9 cellular contexts compared by ENCODE assay signal in genomic region chr5:87151547-87151946, GRCh38.
DNase-seq lines count a peak whose midpoint lies in the region; ATAC-seq and TF ChIP-seq lines count a peak whose summit lies in the region.
"Had no signal": no experiment of that assay in that cellular context is flagged by ENCODE, and none has a peak within 500 bp of the region (broad histone marks: within the 10 kb centered on the region; RNA-seq: fewer than 3 reads in every experiment).

No MANE protein-coding gene starts in this region.

- peaks cover 29% of the 10 kb centered on the region for H3K4me1 ChIP-seq in PC-3 (ENCODE audit: insufficient read depth, low read length)
- no peaks in the 10 kb centered on the region for H3K4me1 ChIP-seq in sigmoid colon
- H3K4me1 ChIP-seq in esophagus squamous epithelium = no peaks in the 10 kb centered on the region

- H3K4me3 ChIP-seq in AG04450 (ENCODE audit: low read depth, low read length) = no peak overlapping the region
- H3K4me3 ChIP-seq in HFF-Myc (replicated peaks; ENCODE audit: low read depth, low read length) = no peak overlapping the region
- no peak overlapping the region for H3K4me3 ChIP-seq in PC-3 (ENCODE audit: low read length)
- no peak overlapping the region for H3K4me3 ChIP-seq in fibroblast of mammary gland (ENCODE audit: control insufficient read depth, low read depth, low read length)
- H3K4me3 ChIP-seq in WERI-Rb-1 (ENCODE audit: low read depth, low read length) = no peak overlapping the region
- H3K4me3 ChIP-seq in sigmoid colon = no peak overlapping the region
- H3K4me3 ChIP-seq in esophagus squamous epithelium = no peak overlapping the region

- TF ChIP-seq EP300 in sigmoid colon (IDR thresholded peaks at IDR 0.05) = no peak

- no peaks in the 10 kb centered on the region for H3K27me3 ChIP-seq in AG04450 (ENCODE audit: control insufficient read depth, insufficient read depth, low read length)
- H3K27me3 ChIP-seq in PC-3 (ENCODE audit: low read length) = no peaks in the 10 kb centered on the region
- no peaks in the 10 kb centered on the region for H3K27me3 ChIP-seq in WERI-Rb-1 (ENCODE audit: insufficient read depth, low read depth, severe bottlenecking)
- no peaks in the 10 kb centered on the region for H3K27me3 ChIP-seq in sigmoid colon
- no peaks in the 10 kb centered on the region for H3K27me3 ChIP-seq in esophagus squamous epithelium

- no peaks in the 10 kb centered on the region for H3K36me3 ChIP-seq in PC-3 (ENCODE audit: low read depth, low read length)
- H3K36me3 ChIP-seq in WERI-Rb-1 = no peaks in the 10 kb centered on the region
- no peaks in the 10 kb centered on the region for H3K36me3 ChIP-seq in sigmoid colon
- H3K36me3 ChIP-seq in esophagus squamous epithelium = no peaks in the 10 kb centered on the region

- BruUV-seq in PC-3 (replicated peaks; lab: Mats Ljungman, UMichigan) = no TSS peak

- DNase-seq in AG04450 (ENCODE audit: low read depth, low spot score) (peak; percentile 83), HFF-Myc (ENCODE audit: extremely low read depth, low read depth) (peak; percentile 78), PC-3 (peak; percentile 97), fibroblast of mammary gland (ENCODE audit: low read depth) (peak; percentile 97), WERI-Rb-1 (no peak), sigmoid colon (no peak), NCI-H345 treated with DMSO at 0.1 percent for 48 hours (lab: John Stamatoyannopoulos, UW; ENCODE audit: unreplicated experiment) (no peak), esophagus squamous epithelium (lab: John Stamatoyannopoulos, UW) (no peak)
- DNase-seq: NCI-H1048 had no signal

- H3K9me2 ChIP-seq in PC-3 (replicated peaks; ENCODE audit: low read length) = no peaks in the 10 kb centered on the region

- H3K9me3 ChIP-seq in AG04450 (ENCODE audit: control insufficient read depth, insufficient read depth, low read length) (peaks cover 6% of the 10 kb centered on the region), PC-3 (ENCODE audit: low read length) (no peaks in the 10 kb centered on the region), WERI-Rb-1 (ENCODE audit: severe bottlenecking) (no peaks in the 10 kb centered on the region), sigmoid colon (no peaks in the 10 kb centered on the region), esophagus squamous epithelium (no peaks in the 10 kb centered on the region)

- H3K4me2 ChIP-seq in PC-3 (ENCODE audit: low read length) = peak overlapping the region; percentile 39

- H3F3A ChIP-seq in PC-3 (ENCODE audit: low read length, unreplicated experiment) = peaks cover 12% of the 10 kb centered on the region

- H2AFZ ChIP-seq in PC-3 (ENCODE audit: low read length) = no peak overlapping the region

- H3K9ac ChIP-seq in PC-3 (ENCODE audit: low read length) = no peak overlapping the region

- CTCF ChIA-PET in AG04450 (lab: Charles Lee) (no interaction called here), PC-3 (lab: Charles Lee) (interaction anchor here (0.5 kb wide), 1 partner anchor 34 kb away, joined by 3 read pairs; no protein-coding TSS in a partner anchor)

- TF ChIP-seq POLR2A in sigmoid colon (IDR thresholded peaks at IDR 0.05) (no peak), esophagus squamous epithelium (IDR thresholded peaks at IDR 0.05) (no peak)

- no peaks in the 10 kb centered on the region for H4K20me1 ChIP-seq in PC-3 (ENCODE audit: low read length)

- intact Hi-C loops in PC-3 (cut with micrococcal nuclease) = no loop called here
- intact Hi-C loops in sigmoid colon (cut with DNase I) = no loop called here
- intact Hi-C loops in esophagus squamous epithelium (cut with DNase I) = no loop called here

- WGBS in sigmoid colon, 2 donors = 34 to 36% methylated on average over 1 of the region's 1 CpG
- WGBS in esophagus squamous epithelium, 2 donors = 14 to 33% methylated on average over 1 of the region's 1 CpG

- H3K27ac ChIP-seq in AG04450 (ENCODE audit: low read depth, low read length) (no peak overlapping the region), PC-3 (ENCODE audit: low read length) (peak overlapping the region; percentile 27), WERI-Rb-1 (no peak overlapping the region), sigmoid colon (no peak overlapping the region), esophagus squamous epithelium (no peak overlapping the region)

- peak; percentile 95 for ATAC-seq in PC-3

- POLR2A ChIA-PET in AG04450 (lab: Yijun Ruan, JAX) (interaction anchor here (0.9 to 1.2 kb wide), 2 partner anchors 24 to 116 kb away, joined by 3 to 6 read pairs; partner anchors contain the start of gene RASA1), PC-3 (lab: Charles Lee; ENCODE audit: unreplicated experiment) (interaction anchor here (0.6 to 1.0 kb wide), 4 partner anchors 29 to 127 kb away, joined by 4 to 10 read pairs (median 6); partner anchors contain the start of gene RASA1)

- TF ChIP-seq CTCF in AG04450 (IDR thresholded peaks at IDR 0.05; ENCODE audit: low read depth, low read length) = no peak
- TF ChIP-seq CTCF in HFF-Myc (IDR thresholded peaks at IDR 0.05; ENCODE audit: low read depth, low read length, missing control alignments) = no peak
- no peak for TF ChIP-seq CTCF in PC-3 (conservative IDR thresholded peaks at IDR 0.05; ENCODE audit: low read depth, low read length)
- TF ChIP-seq CTCF in fibroblast of mammary gland (conservative IDR thresholded peaks at IDR 0.05; ENCODE audit: control insufficient read depth, insufficient read depth, low read depth, low read length) = no peak
- TF ChIP-seq CTCF in WERI-Rb-1 (IDR thresholded peaks at IDR 0.05; ENCODE audit: low read depth, low read length) = no peak
- no peak for TF ChIP-seq CTCF in sigmoid colon (IDR thresholded peaks at IDR 0.05)
- no peak for TF ChIP-seq CTCF in esophagus squamous epithelium (IDR thresholded peaks at IDR 0.05)

- no peaks in the 10 kb centered on the region for H3K79me2 ChIP-seq in PC-3 (ENCODE audit: low read length)

Comparison
In these comparisons a context has a peak if more than half of its experiments do, and no peak if none do; other contexts are left out.
1. DNase-seq: peak in AG04450 (single experiment), HFF-Myc (single experiment), PC-3 (single experiment) and fibroblast of mammary gland (single experiment); none in WERI-Rb-1 (single experiment), sigmoid colon (single experiment), NCI-H345 treated with DMSO at 0.1 percent for 48 hours (single experiment) and esophagus squamous epithelium (single experiment).